Comparison of ENCODE assay signal across 8 cellular contexts in genomic region chr11:46238078-46238966, GRCh38. TPM values are rescaled to one million over a fixed set of nuclear protein-coding genes. Genes with fewer than 3 reads are reported as not detected.
DNase-seq lines count a peak whose midpoint lies in the region; ATAC-seq, FAIRE-seq and TF ChIP-seq lines count a peak whose summit lies in the region.

No MANE protein-coding gene starts in this region.

- peaks cover 29% of the 10 kb centered on the region for H3K4me1 Mint-ChIP-seq in Calu3 (ENCODE audit: low read depth, unreplicated experiment)

- H3K27me3 ChIP-seq in WERI-Rb-1 (ENCODE audit: insufficient read depth, low read depth, severe bottlenecking): peaks cover 7% of the 10 kb centered on the region
- no peaks in the 10 kb centered on the region for H3K27me3 ChIP-seq in bronchial epithelial cell (ENCODE audit: control insufficient read depth, insufficient read depth, low read length)
- H3K27me3 ChIP-seq in kidney epithelial cell (ENCODE audit: control insufficient read depth, insufficient read depth, low read length): no peaks in the 10 kb centered on the region

- H3K27ac Mint-ChIP-seq in Calu3 (ENCODE audit: unreplicated experiment): no peak overlapping the region

- no peak overlapping the region for H3K27ac ChIP-seq in WERI-Rb-1

- BruUV-seq in Calu3 (replicated peaks; lab: Mats Ljungman, UMichigan): no TSS peak

- no peak for ATAC-seq in HG02884 (IDR thresholded peaks at IDR 0.05; ENCODE audit: unreplicated experiment)

- no peak for TF ChIP-seq CTCF in Calu3 (IDR thresholded peaks at IDR 0.05; ENCODE audit: unreplicated experiment)
- 0 out of 2 replicates have a peak, but pooled peaks have one; percentile 4 for TF ChIP-seq CTCF in WERI-Rb-1 (IDR thresholded peaks at IDR 0.05; ENCODE audit: low read depth, low read length)
- TF ChIP-seq CTCF in bronchial epithelial cell (IDR thresholded peaks at IDR 0.05; ENCODE audit: insufficient read depth, low read length, severe bottlenecking): no peak
- TF ChIP-seq CTCF in kidney epithelial cell (IDR thresholded peaks at IDR 0.05; ENCODE audit: insufficient read depth, low read length, poor library complexity, severe bottlenecking): no peak

- DNase-seq in Calu3 (peak; percentile 45), WERI-Rb-1 (peak; percentile 56), bronchial epithelial cell (ENCODE audit: low read depth) (no peak), kidney epithelial cell (ENCODE audit: low read depth) (no peak), hippocampal formation (lab: John Stamatoyannopoulos, UW) (no peak)
- DNase-seq in Jurkat, Clone E6-1 (ENCODE audit: low read depth, low spot score): no peak
- DNase-seq in stimulated activated CD4-positive, alpha-beta T cell treated with anti-CD3 and anti-CD28 coated beads, Interleukin-15, amount 100 ng/mL, for 24 hours: peak; percentile 84

- peaks cover 45% of the 10 kb centered on the region for H3K27me3 Mint-ChIP-seq in Calu3 (ENCODE audit: unreplicated experiment)

- H3K36me3 ChIP-seq in WERI-Rb-1 (no peaks in the 10 kb centered on the region), bronchial epithelial cell (ENCODE audit: control insufficient read depth, insufficient read depth, low read length) (no peaks in the 10 kb centered on the region), kidney epithelial cell (ENCODE audit: control insufficient read depth, insufficient read depth, low read length) (no peaks in the 10 kb centered on the region)

- H3K36me3 Mint-ChIP-seq in Calu3 (ENCODE audit: insufficient read depth, unreplicated experiment): peaks cover 19% of the 10 kb centered on the region

- intact Hi-C loops in Calu3 (cut with micrococcal nuclease; ENCODE audit: unreplicated experiment): no loop called here

- CTCF ChIA-PET in Calu3 (lab: Charles Lee): interaction anchor here (0.6 to 1.5 kb wide), 10 partner anchors 12 to 1680 kb away, joined by 3 to 13 read pairs (median 6); no protein-coding TSS in a partner anchor

- no peaks in the 10 kb centered on the region for H3K9me3 Mint-ChIP-seq in Calu3 (ENCODE audit: low read depth, unreplicated experiment)

- peak overlapping the region; percentile 37 for H3K4me3 ChIP-seq in Jurkat, Clone E6-1 (ENCODE audit: low read length)
- H3K4me3 ChIP-seq in WERI-Rb-1 (ENCODE audit: low read depth, low read length): peak overlapping the region; percentile 45
- H3K4me3 ChIP-seq in bronchial epithelial cell (ENCODE audit: low read depth, low read length): peak overlapping the region; percentile 41
- H3K4me3 ChIP-seq in kidney epithelial cell (ENCODE audit: low read depth, low read length): peak overlapping the region; percentile 40

- peaks cover 8% of the 10 kb centered on the region for H3K9me3 ChIP-seq in WERI-Rb-1 (ENCODE audit: severe bottlenecking)

- no peak for FAIRE-seq in bronchial epithelial cell (lab: Jason Lieb, UNC)

- peak overlapping the region; percentile 76 for H3K4me3 Mint-ChIP-seq in Calu3 (ENCODE audit: low read depth, unreplicated experiment)

RNA-seq across cellular contexts. Expression of gene CREB3L1, which starts 39.1 kb away (rescaled TPM):
- total RNA-seq in Calu3 (2022) (0.61 TPM in 1 of 2 replicates, not detected in the other), bronchial epithelial cell (0.13 and 0.53 TPM in 2 replicates), kidney epithelial cell (3.2 and 4.5 TPM in 2 replicates)
- 1.3 TPM for polyA plus RNA-seq in Jurkat, Clone E6-1 (2012; ENCODE audit: insufficient read depth, insufficient read length)

Comparison
In these comparisons a context has a peak if more than half of its experiments do, and no peak if none do; other contexts are left out.
1. DNase-seq: peak in Calu3 (single experiment), WERI-Rb-1 (single experiment) and stimulated activated CD4-positive, alpha-beta T cell treated with anti-CD3 and anti-CD28 coated beads, Interleukin-15, amount 100 ng/mL, for 24 hours (single experiment); none in Jurkat, Clone E6-1 (single experiment), bronchial epithelial cell (single experiment), kidney epithelial cell (single experiment) and hippocampal formation (0 of 2).
2. Peak in every context shown above with its lines, with median percentiles within 50 percentile points of each other: H3K4me3 ChIP-seq.